ENCODE assay signal across 8 cellular contexts in the genomic region with DNA sequence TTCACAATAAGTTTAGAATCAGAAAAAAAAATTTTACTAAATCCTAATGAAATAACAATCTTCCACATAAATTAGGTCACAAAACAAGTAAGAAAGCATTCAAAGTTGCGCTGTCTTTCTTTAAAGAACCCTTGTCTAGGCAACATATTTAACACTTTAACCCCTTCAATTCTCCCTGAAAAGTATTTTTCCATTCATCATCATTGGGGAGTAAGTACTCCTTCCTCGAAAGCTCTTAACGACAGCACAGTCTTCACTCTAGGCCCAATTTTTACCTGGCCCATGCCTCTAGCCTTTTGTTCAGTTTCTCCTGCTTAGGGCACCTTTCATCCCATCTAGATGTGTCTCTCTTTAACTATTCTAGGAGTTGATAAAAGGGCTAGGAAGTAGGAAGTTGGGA. TPM values are rescaled to one million over a fixed set of nuclear protein-coding genes. Genes with fewer than 3 reads are reported as not detected.
DNase-seq lines count a peak whose midpoint lies in the region; ATAC-seq and TF ChIP-seq lines count a peak whose summit lies in the region.

No MANE protein-coding gene starts in this region.

- TF ChIP-seq CTCF in fibroblast of the aortic adventitia (IDR thresholded peaks at IDR 0.05; ENCODE audit: insufficient read depth, low read length) = no peak

- peaks cover 20% of the 10 kb centered on the region for H3K36me3 ChIP-seq in GM23248 (ENCODE audit: low read depth)

- H3K79me2 ChIP-seq in GM23248 (ENCODE audit: insufficient read depth) = peaks cover 76% of the 10 kb centered on the region

- H3K9ac ChIP-seq in GM23248 = peak overlapping the region; percentile 99

- no peaks in the 10 kb centered on the region for H3K9me2 ChIP-seq in GM23248 (ENCODE audit: insufficient read depth)

- POLR2A ChIA-PET in T-cell (lab: Charles Lee) = interaction anchor here (0.6 to 5.3 kb wide), 10 partner anchors 8 to 389 kb away, joined by 3 to 75 read pairs (median 4); a partner anchor contains a TSS

- H3K4me1 Mint-ChIP-seq in T-cell = peaks cover 74 to 96% (median 80%) of the 10 kb centered on the region in 3 donors

- H3K4me3 Mint-ChIP-seq in T-cell = peak overlapping the region; percentile 95 to 99 (median 95)

- no peak for ATAC-seq in T-cell (replicated peaks in 1 of 4)
- no peak for ATAC-seq in GM18517 (IDR thresholded peaks at IDR 0.05; ENCODE audit: unreplicated experiment)

- no peak overlapping the region for H3K27ac ChIP-seq in GM23248

- H3K4me3 ChIP-seq in GM23248 = peak overlapping the region; percentile 82
- peak overlapping the region; percentile 92 for H3K4me3 ChIP-seq in fibroblast of the aortic adventitia (ENCODE audit: low read depth, low read length)
- peak overlapping the region; percentile 93 for H3K4me3 ChIP-seq in skeletal muscle cell (ENCODE audit: low read depth, low read length)

- no peaks in the 10 kb centered on the region for H3K27me3 ChIP-seq in GM23248 (replicated peaks; ENCODE audit: insufficient read depth)

- WGBS in GM23248 (ENCODE audit: low coverage in 1 of 2, low lambda C conversion rate in 2 of 2, missing lambda C conversion rate in 2 of 2), 2 experiments = 12 to 20% methylated on average over 3 of the region's 3 CpGs

- peak overlapping the region; percentile 81 for H3K4me2 ChIP-seq in GM23248 (ENCODE audit: unreplicated experiment)

- CTCF ChIA-PET in T-cell (lab: Charles Lee) = interaction anchor here (0.5 to 3.8 kb wide), 5 partner anchors 8 to 389 kb away, joined by 3 to 62 read pairs (median 5); no protein-coding TSS in a partner anchor

- peaks cover 47% of the 10 kb centered on the region for H3K36me3 Mint-ChIP-seq in T-cell

- H3K4me1 ChIP-seq in GM23248 (ENCODE audit: insufficient read depth) = peaks cover 47% of the 10 kb centered on the region

- in situ Hi-C loops in GM23248 (cut with MboI) = no loop called here

- H3F3A ChIP-seq in GM23248 (ENCODE audit: insufficient read depth) = peaks cover 7% of the 10 kb centered on the region; the same call in 1 of the 2 replicates

- H3K9me3 ChIP-seq in GM23248 (ENCODE audit: low read depth) = no peaks in the 10 kb centered on the region

- H4K20me1 ChIP-seq in GM23248 (ENCODE audit: insufficient read depth) = peaks cover 15% of the 10 kb centered on the region; the same call in 1 of the 2 replicates

- peak; percentile 22 for DNase-seq in GM23248
- DNase-seq in T-cell = no peak
- no peak for DNase-seq in fibroblast of the aortic adventitia (ENCODE audit: low read depth)
- DNase-seq in skeletal muscle cell (ENCODE audit: low read depth) = no peak
- DNase-seq in amniotic stem cell (lab: John Stamatoyannopoulos, UW) = no peak
- no peak for DNase-seq in activated effector memory CD4-positive, alpha-beta T cell treated with Interleukin-2 at 50 U/mL for 16 hours
- DNase-seq in NCI-H748 treated with DMSO at 0.1 percent for 48 hours (lab: John Stamatoyannopoulos, UW) = no peak

- H3K9me3 Mint-ChIP-seq in T-cell = no peaks in the 10 kb centered on the region

- peak overlapping the region; percentile 88 to 100 for H3K27ac Mint-ChIP-seq in T-cell

- no peaks in the 10 kb centered on the region for H3K27me3 Mint-ChIP-seq in T-cell

- no peak overlapping the region for H2AFZ ChIP-seq in GM23248

RNA-seq across cellular contexts. Expression of a gene that starts 2.6 kb away (rescaled TPM):
- total RNA-seq in GM23248 (2014; rRNA removed; shearing (Covaris generic)) = 79.4 and 89.1 TPM in 2 replicates
- polyA plus RNA-seq in GM23248 (2016; fragmentation: Nextera tagmentation; extraction: Ambion mirVana) = 71.5 and 73.5 TPM in 2 replicates
- total RNA-seq in T-cell (100 to 1,000 TPM in 2 of 5 donors, 10 to 100 TPM in 3; 83.4 to 215 (median 86.8) TPM), fibroblast of the aortic adventitia (ENCODE audit: low replicate concordance) (83.4 and 126 TPM in 2 replicates)

RNA-seq across cellular contexts. Expression of a gene that starts 23.2 kb away (rescaled TPM):
- 34.1 and 38.2 TPM in 2 replicates for total RNA-seq in GM23248 (2014; rRNA removed; shearing (Covaris generic))
- 32.3 TPM in 2 replicates for polyA plus RNA-seq in GM23248 (2016; fragmentation: Nextera tagmentation; extraction: Ambion mirVana)
- 10 to 100 TPM; 18.6 to 60.2 (median 22.4) TPM for total RNA-seq in T-cell
- total RNA-seq in fibroblast of the aortic adventitia (ENCODE audit: low replicate concordance) = 14.9 and 15.6 TPM in 2 replicates
